In the genomic region with DNA sequence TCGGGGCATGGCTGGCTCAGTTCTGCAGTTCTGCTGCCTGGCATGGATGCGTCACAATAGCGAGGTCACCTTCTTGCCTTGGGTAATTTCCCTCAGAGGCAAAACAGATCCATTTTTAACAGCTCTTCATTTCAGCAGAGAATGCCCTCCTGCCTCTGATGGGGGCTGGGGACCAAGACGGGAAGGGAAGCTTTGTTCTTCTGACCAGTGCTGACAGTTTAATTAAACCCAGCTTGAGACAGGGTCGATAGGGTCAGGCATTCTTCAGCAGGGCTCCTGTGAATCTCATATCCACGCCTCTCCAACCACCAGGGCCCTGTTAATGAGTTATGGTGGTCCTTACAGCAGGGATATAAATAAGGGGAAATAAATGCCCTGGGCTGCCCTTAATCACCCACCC, we compare ENCODE assay signal across 24 cellular contexts.
"Had no signal": no experiment of that assay in that cellular context is flagged by ENCODE, and none has a peak within 500 bp of the region (broad histone marks: within the 10 kb centered on the region; RNA-seq: fewer than 3 reads in every experiment).

No MANE protein-coding gene starts in this region.

- H3K27ac ChIP-seq: lower lobe of right lung, psoas muscle, thoracic aorta had no signal

- H3K4me1 ChIP-seq: lower lobe of right lung, psoas muscle had no signal

- H3K4me2 ChIP-seq: smooth muscle cell had no signal

- FAIRE-seq: astrocyte, bronchial epithelial cell had no signal

- H3K36me3 ChIP-seq: lower lobe of right lung, thoracic aorta had no signal

- H3K27me3 Mint-ChIP-seq: activated naive CD4-positive, alpha-beta T cell treated with anti-CD3 and anti-CD28 coated beads, Interleukin-2, amount 50 U/mL, for 24 hours; effector memory CD8-positive, alpha-beta T cell had no signal

- H3K36me3 Mint-ChIP-seq: activated naive CD4-positive, alpha-beta T cell treated with anti-CD3 and anti-CD28 coated beads, Interleukin-2, amount 50 U/mL, for 24 hours; natural killer cell; stimulated activated memory B cell treated with anti-CD40 and anti-IgM and Interleukin-4, amounts not matched to agents 10 μg/mL and 1 μg/mL and 100 μg/mL, for 72 hours had no signal

- DNase-seq: activated CD4-positive, alpha-beta T cell treated with anti-CD3 and anti-CD28 coated beads, Interleukin-2, amount 10 ng/mL, durations not matched to agents 7 days and 5 days; activated CD8-positive, alpha-beta memory T cell treated with anti-CD3 and anti-CD28 coated beads for 24 hours; activated CD8-positive, alpha-beta memory T cell treated with anti-CD3 and anti-CD28 coated beads, Interleukin-2, amount 50 U/mL, for 48 hours; activated gamma-delta T cell; activated T-cell treated with anti-CD3 and anti-CD28 coated beads, Interleukin-2, amount 50 U/mL, for 48 hours; effector memory CD8-positive, alpha-beta T cell; foreskin fibroblast; hippocampal formation; islet precursor cell; left colon; lower lobe of right lung; natural killer cell; psoas muscle; stimulated activated CD4-positive, alpha-beta T cell treated with anti-CD3 and anti-CD28 coated beads, Interleukin-4, amount 100 ng/mL, for 4 hours had no signal

- H3K9me3 ChIP-seq: lower lobe of right lung, psoas muscle, thoracic aorta had no signal

- H3K4me3 ChIP-seq: lower lobe of right lung, psoas muscle, smooth muscle cell, thoracic aorta had no signal

- H3K4me3 Mint-ChIP-seq: activated CD4-positive, alpha-beta T cell treated with anti-CD3 and anti-CD28 coated beads, Interleukin-2, amount 10 ng/mL, durations not matched to agents 7 days and 5 days; activated naive CD4-positive, alpha-beta T cell treated with anti-CD3 and anti-CD28 coated beads, Interleukin-2, amount 50 U/mL, for 24 hours; dendritic cell treated with granulocyte-macrophage colony-stimulating factor and Interleukin-4, amounts not matched to agents 40 ng/mL and 50 ng/mL, for 4 days; effector memory CD8-positive, alpha-beta T cell; natural killer cell; stimulated activated memory B cell treated with anti-CD40 and anti-IgM and Interleukin-4, amounts not matched to agents 10 μg/mL and 1 μg/mL and 100 μg/mL, for 72 hours; T-helper 1 cell treated with Interleukin-12 subunit alpha and Interleukin-12 subunit beta and Interleukin-4 antibody, amounts not matched to agents 30 μg/mL and 1 μg/mL, for 36 hours had no signal

- ATAC-seq: activated CD4-positive, CD25-positive, alpha-beta regulatory T cell treated with anti-CD3 and anti-CD28 coated beads, Interleukin-2, amount 50 U/mL, for 24 hours; effector memory CD8-positive, alpha-beta T cell; left colon; natural killer cell; psoas muscle; sciatic nerve; stimulated activated memory B cell treated with anti-CD40 and anti-IgM and Interleukin-4, amounts not matched to agents 10 μg/mL and 1 μg/mL and 100 μg/mL, for 72 hours had no signal

- H3K9me3 Mint-ChIP-seq: activated CD4-positive, alpha-beta T cell treated with anti-CD3 and anti-CD28 coated beads, Interleukin-2, amount 10 ng/mL, durations not matched to agents 7 days and 5 days; activated naive CD4-positive, alpha-beta T cell treated with anti-CD3 and anti-CD28 coated beads, Interleukin-2, amount 50 U/mL, for 24 hours; dendritic cell treated with granulocyte-macrophage colony-stimulating factor and Interleukin-4, amounts not matched to agents 40 ng/mL and 50 ng/mL, for 4 days; effector memory CD8-positive, alpha-beta T cell; natural killer cell; stimulated activated memory B cell treated with anti-CD40 and anti-IgM and Interleukin-4, amounts not matched to agents 10 μg/mL and 1 μg/mL and 100 μg/mL, for 72 hours; T-helper 1 cell treated with Interleukin-12 subunit alpha and Interleukin-12 subunit beta and Interleukin-4 antibody, amounts not matched to agents 30 μg/mL and 1 μg/mL, for 36 hours had no signal

- H3K27ac Mint-ChIP-seq: activated CD4-positive, alpha-beta T cell treated with anti-CD3 and anti-CD28 coated beads, Interleukin-2, amount 10 ng/mL, durations not matched to agents 7 days and 5 days; activated naive CD4-positive, alpha-beta T cell treated with anti-CD3 and anti-CD28 coated beads, Interleukin-2, amount 50 U/mL, for 24 hours; dendritic cell treated with granulocyte-macrophage colony-stimulating factor and Interleukin-4, amounts not matched to agents 40 ng/mL and 50 ng/mL, for 4 days; effector memory CD8-positive, alpha-beta T cell; natural killer cell; stimulated activated memory B cell treated with anti-CD40 and anti-IgM and Interleukin-4, amounts not matched to agents 10 μg/mL and 1 μg/mL and 100 μg/mL, for 72 hours; T-helper 1 cell treated with Interleukin-12 subunit alpha and Interleukin-12 subunit beta and Interleukin-4 antibody, amounts not matched to agents 30 μg/mL and 1 μg/mL, for 36 hours had no signal

- H3K4me1 Mint-ChIP-seq: activated CD4-positive, alpha-beta T cell treated with anti-CD3 and anti-CD28 coated beads, Interleukin-2, amount 10 ng/mL, durations not matched to agents 7 days and 5 days; activated naive CD4-positive, alpha-beta T cell treated with anti-CD3 and anti-CD28 coated beads, Interleukin-2, amount 50 U/mL, for 24 hours; natural killer cell; stimulated activated memory B cell treated with anti-CD40 and anti-IgM and Interleukin-4, amounts not matched to agents 10 μg/mL and 1 μg/mL and 100 μg/mL, for 72 hours had no signal
